ENCODE assay signal across 17 cellular contexts in the genomic region with DNA sequence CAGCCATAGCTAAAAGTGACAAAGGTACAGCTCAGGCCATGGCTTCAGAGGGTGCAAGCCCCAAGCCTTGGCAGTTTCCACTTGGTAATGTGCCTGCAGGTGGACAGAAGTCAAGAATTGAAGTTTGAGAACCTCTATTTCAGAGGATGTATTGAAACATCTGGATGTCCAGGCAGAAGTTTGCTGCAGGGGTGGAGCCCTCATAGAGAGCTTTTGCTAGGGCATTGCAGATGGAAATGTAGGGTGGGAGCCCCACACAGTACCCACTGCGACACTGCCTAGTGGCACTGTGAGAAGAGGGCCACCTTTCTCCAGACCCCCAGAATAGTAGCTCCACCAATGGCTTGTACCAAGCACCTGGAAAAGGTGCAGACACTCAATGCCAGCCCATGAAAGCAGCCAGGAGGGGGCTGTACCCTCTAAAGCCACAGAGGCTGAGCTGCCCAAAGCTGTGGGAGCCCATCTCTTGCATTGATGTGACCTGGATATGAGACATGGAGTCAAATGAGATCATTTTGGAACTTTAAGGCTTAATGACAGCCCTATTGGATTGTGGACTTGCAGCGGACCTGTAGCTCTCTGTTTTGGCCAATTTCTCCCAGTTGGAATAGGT.
A peak's percentile ranks its signal among the peaks of the same experiment; 100 is the strongest.
DNase-seq lines count a peak whose midpoint lies in the region; FAIRE-seq and TF ChIP-seq lines count a peak whose summit lies in the region.
"Had no signal": no experiment of that assay in that cellular context is flagged by ENCODE, and none has a peak within 500 bp of the region (broad histone marks: within the 10 kb centered on the region; RNA-seq: fewer than 3 reads in every experiment).

No MANE protein-coding gene starts in this region.

- H3K79me1 ChIP-seq in mesendoderm (ENCODE audit: low read length), result no peaks in the 10 kb centered on the region

- POLR2A ChIA-PET in HEK293 (lab: Yijun Ruan, JAX), result no interaction called here

- H3K18ac ChIP-seq in mesendoderm (ENCODE audit: low read length), result no peak overlapping the region

- no peaks in the 10 kb centered on the region for H3K79me2 ChIP-seq in mesendoderm (ENCODE audit: control insufficient read depth, insufficient read depth, low read length)

- no peak for TF ChIP-seq POLR2A in erythroblast (IDR thresholded peaks at IDR 0.05; ENCODE audit: low read length)

- H3K9me3 ChIP-seq in HEK293 (ENCODE audit: control insufficient read depth, insufficient read depth, low read depth, low read length) (no peaks in the 10 kb centered on the region), small intestine (ENCODE audit: control insufficient read depth, low read depth) (peaks cover 4% of the 10 kb centered on the region)
- H3K9me3 ChIP-seq: HAP-1 had no signal

- H2AK5ac ChIP-seq in mesendoderm (ENCODE audit: low read length), result no peak overlapping the region

- H3K4me2 ChIP-seq in mesendoderm (ENCODE audit: low read length), result no peak overlapping the region

- H4K5ac ChIP-seq in mesendoderm (ENCODE audit: low read length), result no peak overlapping the region

- no peak overlapping the region for H2BK5ac ChIP-seq in mesendoderm (ENCODE audit: low read length)

- no peak for TF ChIP-seq CTCF in HEK293 (tag by site-specific recombination; IDR thresholded peaks at IDR 0.05)

- no peak overlapping the region for H2BK120ac ChIP-seq in mesendoderm (ENCODE audit: low read depth, low read length)

- H3K4me1 ChIP-seq in HEK293 (ENCODE audit: control insufficient read depth, insufficient read depth, low read length), result no peaks in the 10 kb centered on the region
- no peaks in the 10 kb centered on the region for H3K4me1 ChIP-seq in mesendoderm (ENCODE audit: control insufficient read depth, low read depth, low read length)
- H3K4me1 ChIP-seq in small intestine (ENCODE audit: control insufficient read depth in 2 of 2, insufficient read depth in 1 of 2, low read depth in 1 of 2, low read length in 1 of 2), result no peaks in the 10 kb centered on the region
- H3K4me1 ChIP-seq: BE2C, HAP-1 had no signal

- no peak overlapping the region for H3K56ac ChIP-seq in mesendoderm (ENCODE audit: low read length)

- H3K27ac ChIP-seq in HEK293 (ENCODE audit: extremely low read depth, low read depth, low read length) (no peak overlapping the region), mesendoderm (ENCODE audit: low read depth, low read length) (no peak overlapping the region), small intestine (ENCODE audit: low read depth in 1 of 2, low read length in 1 of 2) (no peak overlapping the region)
- H3K27ac ChIP-seq: C4-2B, HL-60 had no signal

- no peak overlapping the region for H3K4me3 ChIP-seq in HEK293 (ENCODE audit: low read depth, low read length)
- no peak overlapping the region for H3K4me3 ChIP-seq in mesendoderm (ENCODE audit: low read length)
- no peak overlapping the region for H3K4me3 ChIP-seq in small intestine (ENCODE audit: low read depth in 1 of 2, low read length in 2 of 2)
- H3K4me3 ChIP-seq: HAP-1 had no signal

- CTCF ChIA-PET in HEK293 (lab: Yijun Ruan, JAX), result no interaction called here

- H3K27me3 ChIP-seq in mesendoderm (ENCODE audit: insufficient read depth, low read length, poor library complexity) (no peaks in the 10 kb centered on the region), small intestine (ENCODE audit: control insufficient read depth in 2 of 2, insufficient read depth in 2 of 2, low read length in 2 of 2) (no peaks in the 10 kb centered on the region)
- H3K27me3 ChIP-seq: BE2C had no signal

- no CpG with 5 or more reads among the region's 2 CpGs for WGBS in mesendoderm (ENCODE audit: extremely low coverage, insufficient coverage, low lambda C conversion rate)
- 78 to 97% (median 85%) methylated on average over 2 of the region's 2 CpGs for WGBS in small intestine, 3 donors

- H3K36me3 ChIP-seq in HEK293 (ENCODE audit: control insufficient read depth in 2 of 2, insufficient read depth in 1 of 2, low read length in 2 of 2), result no peaks in the 10 kb centered on the region
- H3K36me3 ChIP-seq in mesendoderm (ENCODE audit: control insufficient read depth, insufficient read depth, low read length), result no peaks in the 10 kb centered on the region
- H3K36me3 ChIP-seq in small intestine (ENCODE audit: control insufficient read depth in 2 of 2, insufficient read depth in 2 of 2, low read length in 2 of 2), result no peaks in the 10 kb centered on the region
- H3K36me3 ChIP-seq: BE2C, HAP-1 had no signal

- no peak overlapping the region for H4K8ac ChIP-seq in mesendoderm (ENCODE audit: low read depth, low read length)

- peak; percentile 1 for DNase-seq in COR-L47 (lab: John Stamatoyannopoulos, UW)
- DNase-seq in OCI-M1 (lab: John Stamatoyannopoulos, UW), result peak; percentile 34
- peak; percentile 19 for DNase-seq in mesendoderm
- no peak for DNase-seq in erythroblast (lab: John Stamatoyannopoulos, UW)
- DNase-seq in T-helper 2 cell, result no peak
- DNase-seq in small intestine, result no peak
- DNase-seq: ACHN; BE2C; CD4-positive, alpha-beta T cell; DMS79; GDM1 had no signal

- H3K4ac ChIP-seq in mesendoderm (ENCODE audit: low read depth, low read length), result no peak overlapping the region

- no peak overlapping the region for H2BK15ac ChIP-seq in mesendoderm (replicated peaks; ENCODE audit: low read depth)

- FAIRE-seq in small intestine (lab: Jason Lieb, UNC), result no peak
- FAIRE-seq: A204.1, GM19239 had no signal

- no peak overlapping the region for H3K23ac ChIP-seq in mesendoderm (ENCODE audit: low read length)

- H3K9ac ChIP-seq in mesendoderm (ENCODE audit: low read length), result no peak overlapping the region

TF ChIP-seq in HEK293, 187 proteins besides CTCF, POLR2A, EP300 and RAD21:
- TF ChIP-seq, protein P1, sequence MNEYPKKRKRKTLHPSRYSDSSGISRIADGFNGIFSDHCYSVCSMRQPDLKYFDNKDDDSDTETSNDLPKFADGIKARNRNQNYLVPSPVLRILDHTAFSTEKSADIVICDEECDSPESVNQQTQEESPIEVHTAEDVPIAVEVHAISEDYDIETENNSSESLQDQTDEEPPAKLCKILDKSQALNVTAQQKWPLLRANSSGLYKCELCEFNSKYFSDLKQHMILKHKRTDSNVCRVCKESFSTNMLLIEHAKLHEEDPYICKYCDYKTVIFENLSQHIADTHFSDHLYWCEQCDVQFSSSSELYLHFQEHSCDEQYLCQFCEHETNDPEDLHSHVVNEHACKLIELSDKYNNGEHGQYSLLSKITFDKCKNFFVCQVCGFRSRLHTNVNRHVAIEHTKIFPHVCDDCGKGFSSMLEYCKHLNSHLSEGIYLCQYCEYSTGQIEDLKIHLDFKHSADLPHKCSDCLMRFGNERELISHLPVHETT (tag by site-specific recombination; IDR thresholded peaks at IDR 0.05), result no peak
- peak; percentile 91 for TF ChIP-seq SETDB1 (IDR thresholded peaks at IDR 0.05; ENCODE audit: insufficient read length, low read length)
- TF ChIP-seq TRIM28 (IDR thresholded peaks at IDR 0.05; ENCODE audit: borderline replicate concordance, low read length), result peak; percentile 89; the same call in 1 of the 2 replicates
- TF ChIP-seq ZNF211 (tag by site-specific recombination; IDR thresholded peaks at IDR 0.05; ENCODE audit: low read depth), result no peak

Comparison
In these comparisons a context has a peak if more than half of its experiments do, and no peak if none do; other contexts are left out.
1. DNase-seq: peak in COR-L47 (single experiment), OCI-M1 (single experiment) and mesendoderm (single experiment); none in erythroblast (0 of 2), T-helper 2 cell (0 of 5) and small intestine (single experiment).